27 cellular contexts compared by ENCODE assay signal in genomic region chr22:46348099-46348695, GRCh38. TPM values are rescaled to one million over a fixed set of nuclear protein-coding genes. Genes with fewer than 3 reads are reported as not detected.
"Had no signal": no experiment of that assay in that cellular context is flagged by ENCODE, and none has a peak within 500 bp of the region (broad histone marks: within the 10 kb centered on the region; RNA-seq: fewer than 3 reads in every experiment).

No MANE protein-coding gene starts in this region.

- H3K27me3 Mint-ChIP-seq: activated CD4-positive, alpha-beta T cell treated with anti-CD3 and anti-CD28 coated beads for 36 hours; activated CD8-positive, alpha-beta memory T cell treated with anti-CD3 and anti-CD28 coated beads, Interleukin-2, amount 10 ng/mL, durations not matched to agents 7 days and 5 days; activated naive CD8-positive, alpha-beta T cell treated with anti-CD3 and anti-CD28 coated beads for 36 hours; central memory CD8-positive, alpha-beta T cell; dendritic cell treated with granulocyte-macrophage colony-stimulating factor and Interleukin-4, amounts not matched to agents 40 ng/mL and 50 ng/mL, for 4 days; naive thymus-derived CD8-positive, alpha-beta T cell had no signal

- H3K9me3 Mint-ChIP-seq: activated naive CD8-positive, alpha-beta T cell treated with anti-CD3 and anti-CD28 coated beads for 36 hours; activated T-cell treated with anti-CD3 and anti-CD28 coated beads, Interleukin-2, amount 50 U/mL, for 72 hours; central memory CD8-positive, alpha-beta T cell; dendritic cell treated with granulocyte-macrophage colony-stimulating factor and Interleukin-4, amounts not matched to agents 40 ng/mL and 50 ng/mL, for 4 days; endodermal cell; naive thymus-derived CD8-positive, alpha-beta T cell; neural crest cell had no signal

- H3K4me1 ChIP-seq: ascending aorta, right lobe of liver, testis had no signal

- H3K4me1 Mint-ChIP-seq: activated CD4-positive, alpha-beta T cell treated with anti-CD3 and anti-CD28 coated beads for 36 hours; activated CD8-positive, alpha-beta memory T cell treated with anti-CD3 and anti-CD28 coated beads, Interleukin-2, amount 10 ng/mL, durations not matched to agents 7 days and 5 days; activated naive CD8-positive, alpha-beta T cell treated with anti-CD3 and anti-CD28 coated beads for 36 hours; endodermal cell; neural crest cell had no signal

- H3K27ac Mint-ChIP-seq: activated CD4-positive, alpha-beta T cell treated with anti-CD3 and anti-CD28 coated beads for 36 hours; activated CD8-positive, alpha-beta memory T cell treated with anti-CD3 and anti-CD28 coated beads, Interleukin-2, amount 10 ng/mL, durations not matched to agents 7 days and 5 days; activated CD8-positive, alpha-beta T cell treated with anti-CD3 and anti-CD28 coated beads, Interleukin-2, amount 10 ng/mL, durations not matched to agents 7 days and 5 days; activated naive CD8-positive, alpha-beta T cell treated with anti-CD3 and anti-CD28 coated beads for 36 hours; activated T-cell treated with anti-CD3 and anti-CD28 coated beads, Interleukin-2, amount 50 U/mL, for 72 hours; dendritic cell treated with granulocyte-macrophage colony-stimulating factor and Interleukin-4, amounts not matched to agents 40 ng/mL and 50 ng/mL, for 4 days; endodermal cell; naive thymus-derived CD8-positive, alpha-beta T cell had no signal

- H3K27ac ChIP-seq: adrenal gland, ascending aorta, right lobe of liver, testis, upper lobe of left lung had no signal

- H3K4me3 Mint-ChIP-seq: activated CD4-positive, alpha-beta T cell treated with anti-CD3 and anti-CD28 coated beads for 36 hours; activated CD8-positive, alpha-beta memory T cell treated with anti-CD3 and anti-CD28 coated beads, Interleukin-2, amount 10 ng/mL, durations not matched to agents 7 days and 5 days; activated CD8-positive, alpha-beta T cell treated with anti-CD3 and anti-CD28 coated beads, Interleukin-2, amount 10 ng/mL, durations not matched to agents 7 days and 5 days; activated naive CD8-positive, alpha-beta T cell treated with anti-CD3 and anti-CD28 coated beads for 36 hours; activated T-cell treated with anti-CD3 and anti-CD28 coated beads, Interleukin-2, amount 50 U/mL, for 72 hours; central memory CD8-positive, alpha-beta T cell; dendritic cell treated with granulocyte-macrophage colony-stimulating factor and Interleukin-4, amounts not matched to agents 40 ng/mL and 50 ng/mL, for 4 days; endodermal cell; naive thymus-derived CD8-positive, alpha-beta T cell; neural crest cell had no signal

- DNase-seq: activated CD4-positive, alpha-beta T cell treated with anti-CD3 and anti-CD28 coated beads for 36 hours; activated CD4-positive, CD25-positive, alpha-beta regulatory T cell; activated CD8-positive, alpha-beta memory T cell treated with anti-CD3 and anti-CD28 coated beads, Interleukin-2, amount 10 ng/mL, durations not matched to agents 7 days and 5 days; activated CD8-positive, alpha-beta T cell treated with anti-CD3 and anti-CD28 coated beads, Interleukin-2, amount 10 ng/mL, durations not matched to agents 7 days and 5 days; activated effector memory CD4-positive, alpha-beta T cell treated with Interleukin-2 at 50 U/mL for 16 hours; activated naive CD4-positive, alpha-beta T cell treated with Interleukin-2 at 50 U/mL for 16 hours; activated naive CD8-positive, alpha-beta T cell treated with anti-CD3 and anti-CD28 coated beads for 36 hours; activated T-cell treated with anti-CD3 and anti-CD28 coated beads for 4 hours; activated T-cell treated with anti-CD3 and anti-CD28 coated beads, Interleukin-2, amount 50 U/mL, for 72 hours; adrenal gland; endodermal cell; foreskin fibroblast; head of caudate nucleus; midbrain; naive thymus-derived CD8-positive, alpha-beta T cell; occipital lobe; stimulated activated CD4-positive, alpha-beta T cell treated with anti-CD3 and anti-CD28 coated beads, Interleukin-12 subunit alpha, Interleukin-12 subunit beta, amount 100 ng/mL, for 4 hours; stimulated activated CD4-positive, alpha-beta T cell treated with anti-CD3 and anti-CD28 coated beads, Interleukin-4, amount 100 ng/mL, for 1 hour; stimulated activated naive CD8-positive, alpha-beta T cell treated with anti-CD3 and anti-CD28 coated beads, Interleukin-15, Interleukin-2, amounts not matched to agents 100 U/mL and 50 U/mL, for 24 hours; testis had no signal

- H3K4me3 ChIP-seq: adrenal gland, ascending aorta, right lobe of liver, testis, upper lobe of left lung had no signal

- H3K9me3 ChIP-seq: adrenal gland, ascending aorta, right lobe of liver, testis, upper lobe of left lung had no signal

- H3K27me3 ChIP-seq: adrenal gland, ascending aorta, right lobe of liver, testis, upper lobe of left lung had no signal

- ATAC-seq: activated CD4-positive, alpha-beta T cell treated with anti-CD3 and anti-CD28 coated beads for 36 hours; activated CD8-positive, alpha-beta memory T cell treated with anti-CD3 and anti-CD28 coated beads, Interleukin-2, amount 10 ng/mL, durations not matched to agents 7 days and 5 days; activated CD8-positive, alpha-beta T cell treated with anti-CD3 and anti-CD28 coated beads, Interleukin-2, amount 10 ng/mL, durations not matched to agents 7 days and 5 days; activated T-cell treated with anti-CD3 and anti-CD28 coated beads, Interleukin-2, amount 50 U/mL, for 72 hours; esophagus mucosa; naive thymus-derived CD8-positive, alpha-beta T cell; right lobe of liver; stimulated activated naive CD8-positive, alpha-beta T cell treated with anti-CD3 and anti-CD28 coated beads, Interleukin-15, Interleukin-2, amounts not matched to agents 100 U/mL and 50 U/mL, for 24 hours had no signal

RNA-seq across cellular contexts. Expression of gene GTSE1, which starts 51.5 kb away (rescaled TPM):
- total RNA-seq: ascending aorta had no signal
- polyA plus RNA-seq: naive thymus-derived CD8-positive, alpha-beta T cell had no signal
